In the genomic region with DNA sequence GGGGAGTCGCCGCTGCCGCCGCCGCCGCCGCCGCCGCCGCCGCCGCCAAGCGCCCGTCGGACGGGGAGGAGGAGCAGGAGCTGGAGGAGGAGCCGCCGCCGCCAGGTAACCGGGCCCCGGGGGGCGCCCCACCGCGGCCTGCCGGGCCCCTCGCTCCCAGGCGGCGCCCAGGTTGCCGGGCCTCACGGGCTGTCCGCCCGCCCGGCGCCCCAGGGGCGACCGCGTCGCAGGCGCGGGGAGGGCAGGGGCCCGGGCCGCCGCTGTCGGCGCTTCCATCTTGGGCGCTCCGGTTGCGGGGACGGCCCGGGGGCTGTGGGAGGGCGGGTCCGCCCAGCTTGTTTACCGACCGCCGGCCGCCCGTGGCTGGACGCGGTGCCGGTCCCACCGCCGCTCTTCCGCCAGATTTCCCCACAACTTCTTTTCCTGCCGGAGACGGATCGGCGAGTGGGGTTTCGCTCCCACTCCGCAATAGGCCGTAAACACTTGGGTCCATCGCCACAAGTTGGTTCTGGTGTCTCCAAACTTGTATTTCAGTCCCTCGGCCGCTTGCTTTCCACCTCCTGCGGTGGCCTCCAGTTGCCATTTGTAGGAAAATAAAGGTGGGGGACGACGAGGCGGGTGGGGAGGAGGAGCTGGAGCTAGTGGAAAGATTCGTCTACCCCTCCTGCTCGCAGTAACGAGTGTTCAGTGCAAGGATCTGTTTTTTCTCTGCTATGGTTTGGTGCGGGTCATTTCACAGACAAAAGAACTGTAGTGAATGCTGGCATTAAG, we compare ENCODE assay signal across 9 cellular contexts. TPM values are rescaled to one million over a fixed set of nuclear protein-coding genes. Genes with fewer than 3 reads are reported as not detected.
A peak's percentile ranks its signal among the peaks of the same experiment; 100 is the strongest.
DNase-seq lines count a peak whose midpoint lies in the region; ATAC-seq, FAIRE-seq and TF ChIP-seq lines count a peak whose summit lies in the region.
"Had no signal": no experiment of that assay in that cellular context is flagged by ENCODE, and none has a peak within 500 bp of the region (broad histone marks: within the 10 kb centered on the region; RNA-seq: fewer than 3 reads in every experiment).

No MANE protein-coding gene starts in this region.

- no peak for TF ChIP-seq CTCF in astrocyte of the spinal cord (IDR thresholded peaks at IDR 0.05; ENCODE audit: low read depth, low read length)

- peaks cover under 1 to 13% (median 2%) of the 10 kb centered on the region in 11 experiments; a peak in 13 of 22 replicates for H3K36me3 ChIP-seq in BLaER1 treated with 17β-estradiol and CSF1 and Interleukin-3, amounts not matched to agents 10 nM and 100 nM

- peaks cover 40 to 55% (median 49%) of the 10 kb centered on the region in 11 experiments for H4K20me1 ChIP-seq in BLaER1 treated with 17β-estradiol and CSF1 and Interleukin-3, amounts not matched to agents 10 nM and 100 nM

- H3K9ac ChIP-seq in BLaER1 treated with 17β-estradiol and CSF1 and Interleukin-3, amounts not matched to agents 10 nM and 100 nM: peak overlapping the region; percentile 97 to 100 (median 99)

- peak; percentile 29 for DNase-seq in GM19239 (ENCODE audit: insufficient read length, low spot score)
- DNase-seq in astrocyte of the spinal cord (ENCODE audit: low read depth, low spot score): peak; percentile 57
- no peak for DNase-seq in skeletal muscle cell (ENCODE audit: low read depth)
- no peak for DNase-seq in ureter (ENCODE audit: low spot score)

- FAIRE-seq in GM19239 (lab: Jason Lieb, UNC): peak; percentile 76
- FAIRE-seq: TTC549 had no signal

- in situ Hi-C loops in astrocyte of the spinal cord (cut with HindIII; ENCODE audit: low sequenced_read_pairs): no loop called here

- ATAC-seq in HG03460 (IDR thresholded peaks at IDR 0.05; ENCODE audit: unreplicated experiment) (peak; percentile 26), SK-N-SH treated with all-trans-retinoic acid at 6 μM for 48 hours (peak; percentile 45)

- H3K27me3 ChIP-seq in BLaER1 treated with 17β-estradiol and CSF1 and Interleukin-3, amounts not matched to agents 10 nM and 100 nM: no peaks in the 10 kb centered on the region

- peaks cover 15 to 40% (median 25%) of the 10 kb centered on the region in 10 experiments for H3K4me1 ChIP-seq in BLaER1 treated with 17β-estradiol and CSF1 and Interleukin-3, amounts not matched to agents 10 nM and 100 nM

- peak overlapping the region; percentile 80 to 100 (median 96) for H3K4me3 ChIP-seq in BLaER1 treated with 17β-estradiol and CSF1 and Interleukin-3, amounts not matched to agents 10 nM and 100 nM
- peak overlapping the region; percentile 92 for H3K4me3 ChIP-seq in astrocyte of the spinal cord (ENCODE audit: low read depth, low read length)
- H3K4me3 ChIP-seq in iPS-18c (ENCODE audit: insufficient read depth, low read depth, low read length): peak overlapping the region; percentile 73
- peak overlapping the region; percentile 85 for H3K4me3 ChIP-seq in skeletal muscle cell (ENCODE audit: low read depth, low read length)

- H3K27ac ChIP-seq in BLaER1 treated with 17β-estradiol and CSF1 and Interleukin-3, amounts not matched to agents 10 nM and 100 nM: peak overlapping the region; percentile 94 to 99 (median 96)

- peak overlapping the region; percentile 88 to 98 (median 93) for H3K4me2 ChIP-seq in BLaER1 treated with 17β-estradiol and CSF1 and Interleukin-3, amounts not matched to agents 10 nM and 100 nM

- no peaks in the 10 kb centered on the region for H3K9me3 ChIP-seq in BLaER1 treated with 17β-estradiol and CSF1 and Interleukin-3, amounts not matched to agents 10 nM and 100 nM (replicated peaks in 1 of 11)
- H3K9me3 ChIP-seq in iPS-18c (ENCODE audit: control insufficient read depth, insufficient read depth, low read length): no peaks in the 10 kb centered on the region

TF ChIP-seq in SK-N-SH treated with all-trans-retinoic acid at 6 μM for 48 hours, 23 proteins besides CTCF, POLR2A, EP300 and RAD21 (continues in another document):
- TF ChIP-seq TCF4 (CRISPR knock-in tag; IDR thresholded peaks at IDR 0.05; ENCODE audit: borderline replicate concordance) (no peak), ARNTL (CRISPR knock-in tag; IDR thresholded peaks at IDR 0.05; ENCODE audit: borderline replicate concordance, low read depth) (no peak), ZFP3 (CRISPR knock-in tag; IDR thresholded peaks at IDR 0.05) (no peak), ISL1 (CRISPR knock-in tag; IDR thresholded peaks at IDR 0.05) (no peak), RARB (CRISPR knock-in tag; IDR thresholded peaks at IDR 0.05) (no peak), CSDC2 (CRISPR knock-in tag; IDR thresholded peaks at IDR 0.05) (no peak), ZNF70 (CRISPR knock-in tag; IDR thresholded peaks at IDR 0.05) (no peak), OSR1 (CRISPR knock-in tag; IDR thresholded peaks at IDR 0.05) (no peak), ZC3H10 (CRISPR knock-in tag; IDR thresholded peaks at IDR 0.05) (no peak), SNAI2 (CRISPR knock-in tag; IDR thresholded peaks at IDR 0.05) (no peak), PPARA (CRISPR knock-in tag; IDR thresholded peaks at IDR 0.05; ENCODE audit: borderline replicate concordance) (no peak), ZNF565 (CRISPR knock-in tag; conservative IDR thresholded peaks at IDR 0.05; ENCODE audit: low read depth) (no peak)
- TF ChIP-seq, protein P1, sequence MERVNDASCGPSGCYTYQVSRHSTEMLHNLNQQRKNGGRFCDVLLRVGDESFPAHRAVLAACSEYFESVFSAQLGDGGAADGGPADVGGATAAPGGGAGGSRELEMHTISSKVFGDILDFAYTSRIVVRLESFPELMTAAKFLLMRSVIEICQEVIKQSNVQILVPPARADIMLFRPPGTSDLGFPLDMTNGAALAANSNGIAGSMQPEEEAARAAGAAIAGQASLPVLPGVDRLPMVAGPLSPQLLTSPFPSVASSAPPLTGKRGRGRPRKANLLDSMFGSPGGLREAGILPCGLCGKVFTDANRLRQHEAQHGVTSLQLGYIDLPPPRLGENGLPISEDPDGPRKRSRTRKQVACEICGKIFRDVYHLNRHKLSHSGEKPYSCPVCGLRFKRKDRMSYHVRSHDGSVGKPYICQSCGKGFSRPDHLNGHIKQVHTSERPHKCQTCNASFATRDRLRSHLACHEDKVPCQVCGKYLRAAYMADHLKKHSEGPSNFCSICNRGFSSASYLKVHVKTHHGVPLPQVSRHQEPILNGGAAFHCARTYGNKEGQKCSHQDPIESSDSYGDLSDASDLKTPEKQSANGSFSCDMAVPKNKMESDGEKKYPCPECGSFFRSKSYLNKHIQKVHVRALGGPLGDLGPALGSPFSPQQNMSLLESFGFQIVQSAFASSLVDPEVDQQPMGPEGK (CRISPR knock-in tag; IDR thresholded peaks at IDR 0.05; ENCODE audit: borderline replicate concordance): no peak
- TF ChIP-seq, protein P2, sequence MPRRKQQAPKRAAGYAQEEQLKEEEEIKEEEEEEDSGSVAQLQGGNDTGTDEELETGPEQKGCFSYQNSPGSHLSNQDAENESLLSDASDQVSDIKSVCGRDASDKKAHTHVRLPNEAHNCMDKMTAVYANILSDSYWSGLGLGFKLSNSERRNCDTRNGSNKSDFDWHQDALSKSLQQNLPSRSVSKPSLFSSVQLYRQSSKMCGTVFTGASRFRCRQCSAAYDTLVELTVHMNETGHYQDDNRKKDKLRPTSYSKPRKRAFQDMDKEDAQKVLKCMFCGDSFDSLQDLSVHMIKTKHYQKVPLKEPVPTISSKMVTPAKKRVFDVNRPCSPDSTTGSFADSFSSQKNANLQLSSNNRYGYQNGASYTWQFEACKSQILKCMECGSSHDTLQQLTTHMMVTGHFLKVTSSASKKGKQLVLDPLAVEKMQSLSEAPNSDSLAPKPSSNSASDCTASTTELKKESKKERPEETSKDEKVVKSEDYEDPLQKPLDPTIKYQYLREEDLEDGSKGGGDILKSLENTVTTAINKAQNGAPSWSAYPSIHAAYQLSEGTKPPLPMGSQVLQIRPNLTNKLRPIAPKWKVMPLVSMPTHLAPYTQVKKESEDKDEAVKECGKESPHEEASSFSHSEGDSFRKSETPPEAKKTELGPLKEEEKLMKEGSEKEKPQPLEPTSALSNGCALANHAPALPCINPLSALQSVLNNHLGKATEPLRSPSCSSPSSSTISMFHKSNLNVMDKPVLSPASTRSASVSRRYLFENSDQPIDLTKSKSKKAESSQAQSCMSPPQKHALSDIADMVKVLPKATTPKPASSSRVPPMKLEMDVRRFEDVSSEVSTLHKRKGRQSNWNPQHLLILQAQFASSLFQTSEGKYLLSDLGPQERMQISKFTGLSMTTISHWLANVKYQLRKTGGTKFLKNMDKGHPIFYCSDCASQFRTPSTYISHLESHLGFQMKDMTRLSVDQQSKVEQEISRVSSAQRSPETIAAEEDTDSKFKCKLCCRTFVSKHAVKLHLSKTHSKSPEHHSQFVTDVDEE (CRISPR knock-in tag; IDR thresholded peaks at IDR 0.05): no peak
- TF ChIP-seq, protein P3, sequence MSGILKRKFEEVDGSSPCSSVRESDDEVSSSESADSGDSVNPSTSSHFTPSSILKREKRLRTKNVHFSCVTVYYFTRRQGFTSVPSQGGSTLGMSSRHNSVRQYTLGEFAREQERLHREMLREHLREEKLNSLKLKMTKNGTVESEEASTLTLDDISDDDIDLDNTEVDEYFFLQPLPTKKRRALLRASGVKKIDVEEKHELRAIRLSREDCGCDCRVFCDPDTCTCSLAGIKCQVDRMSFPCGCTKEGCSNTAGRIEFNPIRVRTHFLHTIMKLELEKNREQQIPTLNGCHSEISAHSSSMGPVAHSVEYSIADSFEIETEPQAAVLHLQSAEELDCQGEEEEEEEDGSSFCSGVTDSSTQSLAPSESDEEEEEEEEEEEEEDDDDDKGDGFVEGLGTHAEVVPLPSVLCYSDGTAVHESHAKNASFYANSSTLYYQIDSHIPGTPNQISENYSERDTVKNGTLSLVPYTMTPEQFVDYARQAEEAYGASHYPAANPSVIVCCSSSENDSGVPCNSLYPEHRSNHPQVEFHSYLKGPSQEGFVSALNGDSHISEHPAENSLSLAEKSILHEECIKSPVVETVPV (CRISPR knock-in tag; IDR thresholded peaks at IDR 0.05): no peak
- TF ChIP-seq, protein P4, sequence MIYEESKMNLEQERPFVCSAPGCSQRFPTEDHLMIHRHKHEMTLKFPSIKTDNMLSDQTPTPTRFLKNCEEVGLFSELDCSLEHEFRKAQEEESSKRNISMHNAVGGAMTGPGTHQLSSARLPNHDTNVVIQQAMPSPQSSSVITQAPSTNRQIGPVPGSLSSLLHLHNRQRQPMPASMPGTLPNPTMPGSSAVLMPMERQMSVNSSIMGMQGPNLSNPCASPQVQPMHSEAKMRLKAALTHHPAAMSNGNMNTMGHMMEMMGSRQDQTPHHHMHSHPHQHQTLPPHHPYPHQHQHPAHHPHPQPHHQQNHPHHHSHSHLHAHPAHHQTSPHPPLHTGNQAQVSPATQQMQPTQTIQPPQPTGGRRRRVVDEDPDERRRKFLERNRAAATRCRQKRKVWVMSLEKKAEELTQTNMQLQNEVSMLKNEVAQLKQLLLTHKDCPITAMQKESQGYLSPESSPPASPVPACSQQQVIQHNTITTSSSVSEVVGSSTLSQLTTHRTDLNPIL (CRISPR knock-in tag; IDR thresholded peaks at IDR 0.05; ENCODE audit: low read depth): no peak

RNA-seq across cellular contexts. Expression of a gene that starts 24.6 kb away (rescaled TPM):
- 26.3 TPM for total RNA-seq in ureter

Comparison
In these comparisons a context has a peak if more than half of its experiments do, and no peak if none do; other contexts are left out.
1. DNase-seq: peak in GM19239 (single experiment) and astrocyte of the spinal cord (single experiment); none in skeletal muscle cell (single experiment) and ureter (single experiment).
2. Peak in every context shown above with its lines, with median percentiles within 50 percentile points of each other: H3K4me3 ChIP-seq.